In genomic region chr10:88226891-88227290, GRCh38 we compare ENCODE assay signal across 33 cellular contexts.
DNase-seq lines count a peak whose midpoint lies in the region; ATAC-seq and TF ChIP-seq lines count a peak whose summit lies in the region.
"Had no signal": no experiment of that assay in that cellular context is flagged by ENCODE, and none has a peak within 500 bp of the region (broad histone marks: within the 10 kb centered on the region; RNA-seq: fewer than 3 reads in every experiment).

No MANE protein-coding gene starts in this region.

- H3K27me3 ChIP-seq in adipocyte (replicated peaks; ENCODE audit: control insufficient read depth, insufficient read depth, low read length) = no peaks in the 10 kb centered on the region
- H3K27me3 ChIP-seq in gastroesophageal sphincter = no peaks in the 10 kb centered on the region
- H3K27me3 ChIP-seq in stomach smooth muscle (ENCODE audit: control insufficient read depth in 1 of 2, insufficient read depth in 2 of 2, low read length in 2 of 2) = no peaks in the 10 kb centered on the region
- H3K27me3 ChIP-seq: adrenal gland, ovary, thyroid gland had no signal

- DNase-seq in NCI-H69 (lab: John Stamatoyannopoulos, UW) (peak; percentile 16), adipocyte (ENCODE audit: low read depth) (no peak)
- no peak for DNase-seq in activated naive CD4-positive, alpha-beta T cell treated with anti-CD3 and anti-CD28 coated beads, Interleukin-2, amount 50 U/mL, for 72 hours (ENCODE audit: low spot score in 2 of 2)
- DNase-seq in naive thymus-derived CD8-positive, alpha-beta T cell = no peak
- DNase-seq: activated CD4-positive, alpha-beta T cell treated with anti-CD3 and anti-CD28 coated beads for 36 hours; activated CD8-positive, alpha-beta memory T cell treated with anti-CD3 and anti-CD28 coated beads, Interleukin-2, amount 50 U/mL, for 48 hours; activated CD8-positive, alpha-beta T cell treated with anti-CD3 and anti-CD28 coated beads for 36 hours; activated naive CD4-positive, alpha-beta T cell treated with Interleukin-2 at 50 U/mL for 16 hours; Calu3; CD4-positive, CD25-positive, alpha-beta regulatory T cell; DMS79 treated with DMSO at 0.1 percent for 48 hours; effector CD4-positive, alpha-beta T cell; GF-D8; kidney glomerular epithelial cell; MV-4-11; NCI-H1436; NCI-H2081; NCI-H526 treated with DMSO at 0.1 percent for 48 hours; nephron progenitor cell; ovary; SHP77 treated with DMSO at 0.1 percent for 48 hours; stimulated activated CD4-positive, alpha-beta T cell treated with anti-CD3 and anti-CD28 coated beads, Interleukin-12 subunit alpha, Interleukin-12 subunit beta, amount 100 ng/mL, for 4 hours; stimulated activated CD4-positive, alpha-beta T cell treated with anti-CD3 and anti-CD28 coated beads, Interleukin-2, amount 100 ng/mL, for 48 hours; stimulated activated naive CD8-positive, alpha-beta T cell treated with anti-CD3 and anti-CD28 coated beads, Interleukin-15, amount 100 ng/mL, for 72 hours; T-helper 9 cell had no signal

- TF ChIP-seq CTCF in gastroesophageal sphincter (IDR thresholded peaks at IDR 0.05) = no peak

- 94 to 100% methylated on average over 1 of the region's 1 CpG for WGBS in gastroesophageal sphincter (ENCODE audit: low coverage in 1 of 2), 2 donors

- POLR2A ChIA-PET in naive thymus-derived CD8-positive, alpha-beta T cell (lab: Charles Lee) = no interaction called here

- H3K36me3 ChIP-seq in adipocyte (ENCODE audit: control insufficient read depth, insufficient read depth, low read length, severe bottlenecking) (no peaks in the 10 kb centered on the region), gastroesophageal sphincter (no peaks in the 10 kb centered on the region), stomach smooth muscle (ENCODE audit: control insufficient read depth in 2 of 2, insufficient read depth in 2 of 2, low read length in 2 of 2) (no peaks in the 10 kb centered on the region)
- H3K36me3 ChIP-seq: adrenal gland, ovary, thyroid gland had no signal

- peaks cover 5% of the 10 kb centered on the region in 2 donors for H3K36me3 Mint-ChIP-seq in activated naive CD4-positive, alpha-beta T cell treated with anti-CD3 and anti-CD28 coated beads, Interleukin-2, amount 50 U/mL, for 72 hours
- H3K36me3 Mint-ChIP-seq in naive thymus-derived CD8-positive, alpha-beta T cell = peaks cover 0 to 5% (median 0%) of the 10 kb centered on the region in 3 donors
- H3K36me3 Mint-ChIP-seq: CD4-positive, CD25-positive, alpha-beta regulatory T cell had no signal

- peak overlapping the region; percentile 6 for H3K4me3 ChIP-seq in adipocyte (ENCODE audit: low read length)
- H3K4me3 ChIP-seq in gastroesophageal sphincter = no peak overlapping the region
- H3K4me3 ChIP-seq in stomach smooth muscle (ENCODE audit: low read length in 2 of 2) = no peak overlapping the region
- H3K4me3 ChIP-seq: adrenal gland, mucosa of descending colon, ovary, thyroid gland had no signal

- peaks cover 29% of the 10 kb centered on the region for H3K4me1 ChIP-seq in adipocyte (ENCODE audit: control insufficient read depth, insufficient read depth, low read length)
- peaks cover 0 to 44% (median 0%) of the 10 kb centered on the region in 3 donors for H3K4me1 ChIP-seq in gastroesophageal sphincter
- no peaks in the 10 kb centered on the region for H3K4me1 ChIP-seq in stomach smooth muscle (ENCODE audit: control insufficient read depth, insufficient read depth, low read length)

- TF ChIP-seq POLR2A in gastroesophageal sphincter (IDR thresholded peaks at IDR 0.05) = no peak

- H3K27ac ChIP-seq in gastroesophageal sphincter (peak overlapping the region in 3 of 4 donors; percentile 1 to 25 (median 9)), stomach smooth muscle (ENCODE audit: low read length) (peak overlapping the region; percentile 19)
- H3K27ac ChIP-seq: ovary, VCaP had no signal

- H3K9ac ChIP-seq in adipocyte (ENCODE audit: low read length) = peak overlapping the region; percentile 14
- no peak overlapping the region for H3K9ac ChIP-seq in stomach smooth muscle (ENCODE audit: low read length in 2 of 2)

- ATAC-seq in gastroesophageal sphincter (no peak), HG02571 (IDR thresholded peaks at IDR 0.05; ENCODE audit: unreplicated experiment) (no peak)
- no peak for ATAC-seq in activated naive CD4-positive, alpha-beta T cell treated with anti-CD3 and anti-CD28 coated beads, Interleukin-2, amount 50 U/mL, for 72 hours
- ATAC-seq in naive thymus-derived CD8-positive, alpha-beta T cell = no peak
- ATAC-seq: activated CD4-positive, alpha-beta T cell treated with anti-CD3 and anti-CD28 coated beads for 36 hours; activated CD8-positive, alpha-beta T cell treated with anti-CD3 and anti-CD28 coated beads for 36 hours; stimulated activated naive CD8-positive, alpha-beta T cell treated with anti-CD3 and anti-CD28 coated beads, Interleukin-15, amount 100 ng/mL, for 72 hours had no signal

- H3K4me1 Mint-ChIP-seq in naive thymus-derived CD8-positive, alpha-beta T cell = peaks cover 0 to 3% (median 0%) of the 10 kb centered on the region in 4 donors
- H3K4me1 Mint-ChIP-seq: activated CD4-positive, alpha-beta T cell treated with anti-CD3 and anti-CD28 coated beads for 36 hours; stimulated activated naive CD8-positive, alpha-beta T cell treated with anti-CD3 and anti-CD28 coated beads, Interleukin-15, amount 100 ng/mL, for 72 hours had no signal

- TF ChIP-seq EP300 in gastroesophageal sphincter (IDR thresholded peaks at IDR 0.05) = no peak

- H3K27ac Mint-ChIP-seq in activated naive CD4-positive, alpha-beta T cell treated with anti-CD3 and anti-CD28 coated beads, Interleukin-2, amount 50 U/mL, for 72 hours = no peak overlapping the region
- H3K27ac Mint-ChIP-seq in naive thymus-derived CD8-positive, alpha-beta T cell = no peak overlapping the region
- H3K27ac Mint-ChIP-seq: activated CD4-positive, alpha-beta T cell treated with anti-CD3 and anti-CD28 coated beads for 36 hours; activated CD8-positive, alpha-beta T cell treated with anti-CD3 and anti-CD28 coated beads for 36 hours; activated T-helper 1 cell treated with anti-CD3 and anti-CD28 coated beads, Interleukin-12 subunit alpha, Interleukin-12 subunit beta, Interleukin-2, Interleukin-4 antibody, amounts not matched to agents 30 ng/mL and 10 ng/mL and 1 ng/mL, durations not matched to agents 14 hours and 24 hours and 36 hours; CD4-positive, CD25-positive, alpha-beta regulatory T cell; stimulated activated naive CD8-positive, alpha-beta T cell treated with anti-CD3 and anti-CD28 coated beads, Interleukin-15, amount 100 ng/mL, for 72 hours had no signal

- H3K27me3 Mint-ChIP-seq in naive thymus-derived CD8-positive, alpha-beta T cell = no peaks in the 10 kb centered on the region
- H3K27me3 Mint-ChIP-seq: activated CD8-positive, alpha-beta T cell treated with anti-CD3 and anti-CD28 coated beads for 36 hours; CD4-positive, CD25-positive, alpha-beta regulatory T cell; stimulated activated naive CD8-positive, alpha-beta T cell treated with anti-CD3 and anti-CD28 coated beads, Interleukin-15, amount 100 ng/mL, for 72 hours had no signal

- no peak overlapping the region for H3K4me3 Mint-ChIP-seq in naive thymus-derived CD8-positive, alpha-beta T cell
- H3K4me3 Mint-ChIP-seq: activated CD4-positive, alpha-beta T cell treated with anti-CD3 and anti-CD28 coated beads for 36 hours; activated CD8-positive, alpha-beta T cell treated with anti-CD3 and anti-CD28 coated beads for 36 hours; activated T-helper 1 cell treated with anti-CD3 and anti-CD28 coated beads, Interleukin-12 subunit alpha, Interleukin-12 subunit beta, Interleukin-2, Interleukin-4 antibody, amounts not matched to agents 30 ng/mL and 10 ng/mL and 1 ng/mL, durations not matched to agents 14 hours and 24 hours and 36 hours; CD4-positive, CD25-positive, alpha-beta regulatory T cell; nephron progenitor cell; stimulated activated naive CD8-positive, alpha-beta T cell treated with anti-CD3 and anti-CD28 coated beads, Interleukin-15, amount 100 ng/mL, for 72 hours had no signal

- peaks cover 4 to 14% of the 10 kb centered on the region in 2 donors for H3K9me3 Mint-ChIP-seq in activated naive CD4-positive, alpha-beta T cell treated with anti-CD3 and anti-CD28 coated beads, Interleukin-2, amount 50 U/mL, for 72 hours
- H3K9me3 Mint-ChIP-seq in naive thymus-derived CD8-positive, alpha-beta T cell = peaks cover 0 to 8% (median 0%) of the 10 kb centered on the region in 9 donors
- H3K9me3 Mint-ChIP-seq: activated CD8-positive, alpha-beta T cell treated with anti-CD3 and anti-CD28 coated beads for 36 hours had no signal

- H3K9me3 ChIP-seq in adipocyte (ENCODE audit: control insufficient read depth, low read length) (no peaks in the 10 kb centered on the region), gastroesophageal sphincter (no peaks in the 10 kb centered on the region), stomach smooth muscle (ENCODE audit: control insufficient read depth in 2 of 2, low read length in 2 of 2) (peaks cover 0 to 4% of the 10 kb centered on the region in 2 donors)
- H3K9me3 ChIP-seq: adrenal gland, mucosa of descending colon, ovary, thyroid gland had no signal
